21 cellular contexts compared by ENCODE assay signal in genomic region chr9:28332648-28333047, GRCh38.
"Had no signal": no experiment of that assay in that cellular context is flagged by ENCODE, and none has a peak within 500 bp of the region (broad histone marks: within the 10 kb centered on the region; RNA-seq: fewer than 3 reads in every experiment).

No MANE protein-coding gene starts in this region.

- FAIRE-seq: colon, kidney, pancreas, small intestine had no signal

- H3K9me3 ChIP-seq: esophagus muscularis mucosa, left ventricle myocardium inferior, lower lobe of right lung, pancreas, testis, tibial nerve, upper lobe of right lung, vagina had no signal

- H3K4me3 ChIP-seq: esophagus muscularis mucosa, left ventricle myocardium inferior, lower lobe of right lung, pancreas, testis, tibial nerve, upper lobe of right lung, vagina had no signal

- H3K36me3 ChIP-seq: esophagus muscularis mucosa, left ventricle myocardium inferior, lower lobe of right lung, pancreas, tibial nerve, upper lobe of right lung, vagina had no signal

- H3K4me1 ChIP-seq: esophagus muscularis mucosa, left ventricle myocardium inferior, lower lobe of right lung, pancreas, testis, tibial nerve, upper lobe of right lung, vagina had no signal

- H3K27ac ChIP-seq: epithelial cell of prostate, esophagus muscularis mucosa, left ventricle myocardium inferior, lower lobe of right lung, pancreas, testis, tibial nerve, upper lobe of right lung, vagina had no signal

- H3K27me3 ChIP-seq: esophagus muscularis mucosa, pancreas, testis, tibial nerve, upper lobe of right lung, vagina had no signal

- DNase-seq: foreskin fibroblast; immature natural killer cell; kidney; left cardiac atrium; left ventricle myocardium inferior; lower lobe of right lung; midbrain; occipital lobe; pancreas; right cardiac atrium; small intestine; stimulated activated CD4-positive, alpha-beta T cell treated with anti-CD3 and anti-CD28 coated beads, Interleukin-4, amount 100 ng/mL, for 1 hour; stimulated activated naive B cell treated with anti-CD40 and anti-IgM and Interleukin-4, amounts not matched to agents 10 μg/mL and 1 μg/mL and 100 μg/mL, for 72 hours; stimulated activated naive CD8-positive, alpha-beta T cell treated with anti-CD3 and anti-CD28 coated beads, Interleukin-15, amount 100 ng/mL, for 72 hours; testis; upper lobe of right lung had no signal
